ENCODE assay signal across 22 cellular contexts in genomic region chr17:14922421-14922820, GRCh38.
DNase-seq lines count a peak whose midpoint lies in the region; ATAC-seq and TF ChIP-seq lines count a peak whose summit lies in the region.
"Had no signal": no experiment of that assay in that cellular context is flagged by ENCODE, and none has a peak within 500 bp of the region (broad histone marks: within the 10 kb centered on the region; RNA-seq: fewer than 3 reads in every experiment).

No MANE protein-coding gene starts in this region.

- WGBS in GM23248 (ENCODE audit: low coverage in 1 of 2, low lambda C conversion rate in 2 of 2, missing lambda C conversion rate in 2 of 2), 2 experiments: 42 to 45% methylated on average over 2 of the region's 2 CpGs
- 68 to 72% methylated on average over 2 of the region's 2 CpGs for WGBS in heart right ventricle, 2 donors

- no peaks in the 10 kb centered on the region; the same call in 1 of the 2 replicates for H3F3A ChIP-seq in GM23248 (ENCODE audit: insufficient read depth)

- no peaks in the 10 kb centered on the region for H3K9me2 ChIP-seq in GM23248 (ENCODE audit: insufficient read depth)

- H3K4me1 ChIP-seq in GM23248 (ENCODE audit: insufficient read depth) (peaks cover 6% of the 10 kb centered on the region; the same call in 1 of the 2 replicates), left lung (no peaks in the 10 kb centered on the region), heart right ventricle (no peaks in the 10 kb centered on the region)
- H3K4me1 ChIP-seq: vagina had no signal

- in situ Hi-C loops in GM23248 (cut with MboI): loop anchor here (10.0 kb wide), 1 partner anchor 598 kb away; no protein-coding TSS in a partner anchor

- H4K20me1 ChIP-seq in GM23248 (ENCODE audit: insufficient read depth): no peaks in the 10 kb centered on the region

- peak; percentile 45 for DNase-seq in GM23248
- peak; percentile 45 to 53 for DNase-seq in cardiac fibroblast (ENCODE audit: low read depth in 2 of 2)
- peak in 28 of 51 donors; percentile 3 to 67 (median 30) for DNase-seq in hypothalamus (lab: John Stamatoyannopoulos, UW)
- peak; percentile 46 for DNase-seq in retinal pigment epithelial cell (ENCODE audit: low read depth)
- DNase-seq in left lung: no peak
- DNase-seq in DMS153 treated with DMSO at 0.1 percent for 48 hours (lab: John Stamatoyannopoulos, UW; ENCODE audit: unreplicated experiment): no peak
- DNase-seq in heart right ventricle: no peak
- no peak for DNase-seq in SIG-M5 (lab: John Stamatoyannopoulos, UW)
- DNase-seq: activated B cell treated with CpG ODN at 0.5 μM for 24 hours; activated CD4-positive, alpha-beta T cell treated with anti-CD3 and anti-CD28 coated beads, Interleukin-2, amount 50 U/mL, for 4 hours; activated naive CD4-positive, alpha-beta T cell treated with anti-CD3 and anti-CD28 coated beads, Interleukin-2, amount 10 ng/mL, durations not matched to agents 7 days and 5 days; CD4-positive, CD25-positive, alpha-beta regulatory T cell; central memory CD4-positive, alpha-beta T cell; DMS 273 treated with DMSO at 0.1 percent for 48 hours; KG1; kidney; NCI-H526; SHP77 treated with DMSO at 0.1 percent for 48 hours had no signal

- no peak overlapping the region for H2AFZ ChIP-seq in GM23248

- H3K27ac ChIP-seq in GM23248 (no peak overlapping the region), left lung (no peak overlapping the region), heart right ventricle (no peak overlapping the region)
- H3K27ac ChIP-seq: gastroesophageal sphincter, vagina had no signal

- no peak overlapping the region for H3K9ac ChIP-seq in GM23248

- ATAC-seq in left lung (no peak), heart right ventricle (no peak)
- ATAC-seq: gastroesophageal sphincter; Panc1; stimulated activated memory B cell treated with anti-CD40 and anti-IgM and Interleukin-4, amounts not matched to agents 10 μg/mL and 1 μg/mL and 100 μg/mL, for 72 hours had no signal

- no peaks in the 10 kb centered on the region for H3K27me3 ChIP-seq in GM23248 (replicated peaks; ENCODE audit: insufficient read depth)
- H3K27me3 ChIP-seq in left lung: no peaks in the 10 kb centered on the region
- H3K27me3 ChIP-seq in heart right ventricle: peaks cover 0 to 8% (median 0%) of the 10 kb centered on the region in 7 donors
- H3K27me3 ChIP-seq: vagina had no signal

- H3K79me2 ChIP-seq in GM23248 (ENCODE audit: insufficient read depth): no peaks in the 10 kb centered on the region

- H3K9me3 ChIP-seq in GM23248 (ENCODE audit: low read depth): no peaks in the 10 kb centered on the region
- peaks cover 0 to 6% of the 10 kb centered on the region in 2 donors for H3K9me3 ChIP-seq in left lung
- H3K9me3 ChIP-seq in heart right ventricle: peaks cover 0 to 11% (median 0%) of the 10 kb centered on the region in 11 donors
- H3K9me3 ChIP-seq: vagina had no signal

- H3K4me3 ChIP-seq in GM23248 (no peak overlapping the region), cardiac fibroblast (replicated peaks in 1 of 2; ENCODE audit: low read depth in 2 of 2, low read length in 2 of 2) (no peak overlapping the region), retinal pigment epithelial cell (ENCODE audit: low read length) (no peak overlapping the region), left lung (no peak overlapping the region), heart right ventricle (no peak overlapping the region)
- H3K4me3 ChIP-seq: gastroesophageal sphincter, vagina had no signal

- H3K4me2 ChIP-seq in GM23248 (ENCODE audit: unreplicated experiment): no peak overlapping the region

- H3K36me3 ChIP-seq in GM23248 (ENCODE audit: low read depth) (no peaks in the 10 kb centered on the region), left lung (no peaks in the 10 kb centered on the region), heart right ventricle (no peaks in the 10 kb centered on the region)
- H3K36me3 ChIP-seq: gastroesophageal sphincter, vagina had no signal

- intact Hi-C loops in left lung (cut with DNase I) (no loop called here), heart right ventricle (cut with DNase I) (loop anchor here in 6 of 10 donors (10.0 kb wide), 6 partner anchors 222 to 1888 kb away; no protein-coding TSS in a partner anchor)

- TF ChIP-seq CTCF in cardiac fibroblast (IDR thresholded peaks at IDR 0.05; ENCODE audit: low read depth, low read length): no peak
- TF ChIP-seq CTCF in retinal pigment epithelial cell (conservative IDR thresholded peaks at IDR 0.05; ENCODE audit: low read depth, low read length): no peak
- no peak for TF ChIP-seq CTCF in left lung (IDR thresholded peaks at IDR 0.05)
- no peak for TF ChIP-seq CTCF in heart right ventricle (IDR thresholded peaks at IDR 0.05)

Comparison
In these comparisons a context has a peak if more than half of its experiments do, and no peak if none do; other contexts are left out.
1. DNase-seq: peak in GM23248 (single experiment), cardiac fibroblast (2 of 2), hypothalamus (28 of 51) and retinal pigment epithelial cell (single experiment); none in left lung (0 of 2), DMS153 treated with DMSO at 0.1 percent for 48 hours (single experiment), heart right ventricle (0 of 2) and SIG-M5 (single experiment).
2. intact Hi-C loops: an anchor here in heart right ventricle (10.0 kb wide); none called in left lung.